1 cellular context compared by ENCODE assay signal in genomic region chr13:113458218-113459065, GRCh38.
TF ChIP-seq lines count a peak whose summit lies in the region.

No MANE protein-coding gene starts in this region.

TF ChIP-seq in HCT116, 20 proteins besides CTCF, POLR2A, EP300 and RAD21 (continued from another document):
- TF ChIP-seq, protein P1, sequence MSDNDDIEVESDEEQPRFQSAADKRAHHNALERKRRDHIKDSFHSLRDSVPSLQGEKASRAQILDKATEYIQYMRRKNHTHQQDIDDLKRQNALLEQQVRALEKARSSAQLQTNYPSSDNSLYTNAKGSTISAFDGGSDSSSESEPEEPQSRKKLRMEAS (IDR thresholded peaks at IDR 0.05) = no peak
- TF ChIP-seq EZH2 (IDR thresholded peaks at IDR 0.05) (no peak), EGR1 (IDR thresholded peaks at IDR 0.05; ENCODE audit: low read depth) (no peak), EZH2phosphoT487 (IDR thresholded peaks at IDR 0.05; ENCODE audit: borderline replicate concordance) (no peak), SP1 (IDR thresholded peaks at IDR 0.05; ENCODE audit: low read depth) (no peak), JUND (IDR thresholded peaks at IDR 0.05) (no peak), TCF7L2 (IDR thresholded peaks at IDR 0.05; ENCODE audit: borderline replicate concordance, extremely low read depth, insufficient read depth, insufficient read length) (no peak), ZNF274 (IDR thresholded peaks at IDR 0.05; ENCODE audit: low read depth, low read length) (no peak), ELF1 (IDR thresholded peaks at IDR 0.05; ENCODE audit: borderline replicate concordance, low read depth) (no peak), SRF (IDR thresholded peaks at IDR 0.05; ENCODE audit: low read depth) (no peak), REST (IDR thresholded peaks at IDR 0.05; ENCODE audit: low read depth) (no peak)
